ENCODE assay signal across 11 cellular contexts in the genomic region with DNA sequence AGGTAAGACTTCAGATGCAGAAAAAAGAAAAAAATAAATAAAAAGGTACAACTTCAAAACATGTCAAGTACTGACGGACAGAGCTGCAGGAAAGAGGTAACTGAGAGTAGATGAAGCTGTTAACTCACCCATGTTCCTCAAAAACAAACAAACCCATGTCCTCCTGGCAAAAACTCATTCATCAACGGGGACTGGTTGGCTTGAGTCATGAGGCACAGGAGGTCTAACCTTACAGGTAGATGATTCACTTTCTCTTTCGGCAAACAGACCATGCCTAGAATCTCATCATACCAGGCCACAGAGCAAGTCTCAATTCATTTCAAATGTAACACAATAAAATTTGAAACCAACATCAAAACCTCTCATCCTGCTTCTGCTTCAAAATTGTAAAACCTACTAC. TPM values are rescaled to one million over a fixed set of nuclear protein-coding genes. Genes with fewer than 3 reads are reported as not detected.
DNase-seq lines count a peak whose midpoint lies in the region; ATAC-seq, FAIRE-seq and TF ChIP-seq lines count a peak whose summit lies in the region.
"Had no signal": no experiment of that assay in that cellular context is flagged by ENCODE, and none has a peak within 500 bp of the region (broad histone marks: within the 10 kb centered on the region; RNA-seq: fewer than 3 reads in every experiment).

No MANE protein-coding gene starts in this region.

- H3K27me3 Mint-ChIP-seq in activated T-cell treated with anti-CD3 and anti-CD28 coated beads, Interleukin-2, amount 50 U/mL, for 72 hours (ENCODE audit: low read depth): no peaks in the 10 kb centered on the region

- TF ChIP-seq CTCF in LNCaP clone FGC (IDR thresholded peaks at IDR 0.05; ENCODE audit: control insufficient read depth, extremely low read depth, insufficient read depth) (no peak), bronchial epithelial cell (IDR thresholded peaks at IDR 0.05; ENCODE audit: insufficient read depth, low read length, severe bottlenecking) (no peak)

- H3K4me3 ChIP-seq in LNCaP clone FGC (ENCODE audit: low read depth, low read length): no peak overlapping the region
- no peak overlapping the region for H3K4me3 ChIP-seq in bronchial epithelial cell (ENCODE audit: low read depth, low read length)
- H3K4me3 ChIP-seq: uterus had no signal

- H3K36me3 ChIP-seq in bronchial epithelial cell (ENCODE audit: control insufficient read depth, insufficient read depth, low read length): peaks cover 3% of the 10 kb centered on the region
- H3K36me3 ChIP-seq: uterus had no signal

- ATAC-seq in activated T-cell treated with anti-CD3 and anti-CD28 coated beads, Interleukin-2, amount 50 U/mL, for 72 hours (replicated peaks in 1 of 2): peak; percentile 80 to 83
- peak; percentile 71 for ATAC-seq in stimulated activated effector memory CD8-positive, alpha-beta T cell treated with anti-CD3 and anti-CD28 coated beads, Interleukin-12 subunit alpha, Interleukin-12 subunit beta, amount 100 ng/mL, for 72 hours
- no peak for ATAC-seq in HG02642 (IDR thresholded peaks at IDR 0.05; ENCODE audit: poor library complexity, unreplicated experiment)

- peak; percentile 55 for FAIRE-seq in bronchial epithelial cell (lab: Jason Lieb, UNC)

- peaks cover 32% of the 10 kb centered on the region for H3K4me1 Mint-ChIP-seq in activated T-cell treated with anti-CD3 and anti-CD28 coated beads, Interleukin-2, amount 50 U/mL, for 72 hours (ENCODE audit: low read depth)
- peaks cover 14% of the 10 kb centered on the region for H3K4me1 Mint-ChIP-seq in stimulated activated effector memory CD8-positive, alpha-beta T cell treated with anti-CD3 and anti-CD28 coated beads, Interleukin-12 subunit alpha, Interleukin-12 subunit beta, amount 100 ng/mL, for 72 hours

- peak overlapping the region; percentile 24 to 55 for H3K4me3 Mint-ChIP-seq in activated T-cell treated with anti-CD3 and anti-CD28 coated beads, Interleukin-2, amount 50 U/mL, for 72 hours
- H3K4me3 Mint-ChIP-seq in stimulated activated effector memory CD8-positive, alpha-beta T cell treated with anti-CD3 and anti-CD28 coated beads, Interleukin-12 subunit alpha, Interleukin-12 subunit beta, amount 100 ng/mL, for 72 hours: no peak overlapping the region

- peaks cover 0 to 2% of the 10 kb centered on the region in 2 donors for H3K36me3 Mint-ChIP-seq in activated T-cell treated with anti-CD3 and anti-CD28 coated beads, Interleukin-2, amount 50 U/mL, for 72 hours (ENCODE audit: insufficient read depth in 2 of 2)
- peaks cover 14% of the 10 kb centered on the region for H3K36me3 Mint-ChIP-seq in stimulated activated effector memory CD8-positive, alpha-beta T cell treated with anti-CD3 and anti-CD28 coated beads, Interleukin-12 subunit alpha, Interleukin-12 subunit beta, amount 100 ng/mL, for 72 hours

- no peaks in the 10 kb centered on the region for H3K9me3 Mint-ChIP-seq in activated T-cell treated with anti-CD3 and anti-CD28 coated beads, Interleukin-2, amount 50 U/mL, for 72 hours
- no peaks in the 10 kb centered on the region for H3K9me3 Mint-ChIP-seq in stimulated activated effector memory CD8-positive, alpha-beta T cell treated with anti-CD3 and anti-CD28 coated beads, Interleukin-12 subunit alpha, Interleukin-12 subunit beta, amount 100 ng/mL, for 72 hours

- no peaks in the 10 kb centered on the region for H3K27me3 ChIP-seq in bronchial epithelial cell (ENCODE audit: control insufficient read depth, insufficient read depth, low read length)
- H3K27me3 ChIP-seq: uterus had no signal

- peak overlapping the region; percentile 87 for H3K27ac Mint-ChIP-seq in activated T-cell treated with anti-CD3 and anti-CD28 coated beads, Interleukin-2, amount 50 U/mL, for 72 hours
- no peak overlapping the region for H3K27ac Mint-ChIP-seq in stimulated activated effector memory CD8-positive, alpha-beta T cell treated with anti-CD3 and anti-CD28 coated beads, Interleukin-12 subunit alpha, Interleukin-12 subunit beta, amount 100 ng/mL, for 72 hours

- peak; percentile 46 to 47 for DNase-seq in activated T-cell treated with anti-CD3 and anti-CD28 coated beads, Interleukin-2, amount 50 U/mL, for 72 hours
- no peak for DNase-seq in activated T-cell treated with anti-CD3 and anti-CD28 coated beads for 4 hours
- DNase-seq in LNCaP clone FGC (ENCODE audit: low read depth): peak; percentile 99
- peak; percentile 94 for DNase-seq in bronchial epithelial cell (ENCODE audit: low read depth)
- no peak for DNase-seq in stimulated activated effector memory CD8-positive, alpha-beta T cell treated with anti-CD3 and anti-CD28 coated beads, Interleukin-12 subunit alpha, Interleukin-12 subunit beta, amount 100 ng/mL, for 72 hours (ENCODE audit: low spot score in 2 of 2)
- DNase-seq in KG1 (lab: John Stamatoyannopoulos, UW): no peak
- no peak for DNase-seq in GM03348 (ENCODE audit: low spot score)
- DNase-seq: DND-41, NCI-H526 treated with DMSO at 0.1 percent for 48 hours, uterus had no signal

RNA-seq across cellular contexts. Expression of gene FASN, which starts 12.3 kb away (rescaled TPM):
- 10 to 100 TPM; 90.5 to 91.2 TPM for total RNA-seq in activated T-cell treated with anti-CD3 and anti-CD28 coated beads, Interleukin-2, amount 50 U/mL, for 72 hours
- total RNA-seq in bronchial epithelial cell: 37.1 and 38.5 TPM in 2 replicates

RNA-seq across cellular contexts. Expression of gene DUS1L, which starts 44.7 kb away (rescaled TPM):
- 100 to 1,000 TPM; 109 to 121 TPM for total RNA-seq in activated T-cell treated with anti-CD3 and anti-CD28 coated beads, Interleukin-2, amount 50 U/mL, for 72 hours
- total RNA-seq in bronchial epithelial cell: 122 and 125 TPM in 2 replicates

RNA-seq across cellular contexts. Expression of gene GPS1, which starts 58.6 kb away (rescaled TPM):
- 10 to 100 TPM; 55.1 to 73.5 TPM for total RNA-seq in activated T-cell treated with anti-CD3 and anti-CD28 coated beads, Interleukin-2, amount 50 U/mL, for 72 hours
- total RNA-seq in bronchial epithelial cell: 83.7 and 117 TPM in 2 replicates

RNA-seq across cellular contexts. Expression of gene RFNG, which starts 58.7 kb away (rescaled TPM):
- 10 to 100 TPM; 31.0 to 42.2 TPM for total RNA-seq in activated T-cell treated with anti-CD3 and anti-CD28 coated beads, Interleukin-2, amount 50 U/mL, for 72 hours
- 26.3 and 38.7 TPM in 2 replicates for total RNA-seq in bronchial epithelial cell

Comparison
In these comparisons a context has a peak if more than half of its experiments do, and no peak if none do; other contexts are left out.
1. DNase-seq: peak in activated T-cell treated with anti-CD3 and anti-CD28 coated beads, Interleukin-2, amount 50 U/mL, for 72 hours (2 of 2), LNCaP clone FGC (single experiment) and bronchial epithelial cell (single experiment); none in activated T-cell treated with anti-CD3 and anti-CD28 coated beads for 4 hours (single experiment), stimulated activated effector memory CD8-positive, alpha-beta T cell treated with anti-CD3 and anti-CD28 coated beads, Interleukin-12 subunit alpha, Interleukin-12 subunit beta, amount 100 ng/mL, for 72 hours (0 of 2), KG1 (single experiment) and GM03348 (single experiment).